ENCODE assay signal across 20 cellular contexts in the genomic region with DNA sequence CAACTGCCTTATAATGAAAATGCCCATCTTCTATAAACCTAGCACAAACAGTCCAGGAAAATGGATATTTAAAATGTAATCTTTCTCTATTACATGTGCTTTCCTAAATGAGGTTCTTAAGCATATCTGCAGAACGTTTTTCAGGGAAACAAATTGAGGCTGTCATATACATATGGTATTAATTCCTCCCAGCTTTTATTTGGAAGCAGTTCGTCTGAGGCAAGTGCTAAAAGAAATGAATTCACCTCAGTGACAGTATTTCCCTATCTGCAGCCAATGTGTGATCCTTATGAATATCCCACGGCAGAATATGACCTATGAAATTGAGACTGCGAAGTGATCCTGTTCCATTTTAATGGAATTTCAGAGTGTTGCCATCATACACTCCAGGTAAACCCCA. TPM values are rescaled to one million over a fixed set of nuclear protein-coding genes. Genes with fewer than 3 reads are reported as not detected.
A peak's percentile ranks its signal among the peaks of the same experiment; 100 is the strongest.
DNase-seq lines count a peak whose midpoint lies in the region; ATAC-seq, FAIRE-seq and TF ChIP-seq lines count a peak whose summit lies in the region.
"Had no signal": no experiment of that assay in that cellular context is flagged by ENCODE, and none has a peak within 500 bp of the region (broad histone marks: within the 10 kb centered on the region; RNA-seq: fewer than 3 reads in every experiment).

No MANE protein-coding gene starts in this region.

- H3K4me3 Mint-ChIP-seq in naive thymus-derived CD8-positive, alpha-beta T cell: peak overlapping the region in 1 of 10 donors; percentile 43
- H3K4me3 Mint-ChIP-seq: activated naive CD8-positive, alpha-beta T cell treated with anti-CD3 and anti-CD28 coated beads, Interleukin-2, amount 50 U/mL, for 24 hours; activated T-cell treated with anti-CD3 and anti-CD28 coated beads, Interleukin-2, amount 50 U/mL, for 24 hours had no signal

- intact Hi-C loops in K562 (cut with micrococcal nuclease): no loop called here

- H3K79me2 ChIP-seq in DND-41 (ENCODE audit: insufficient read depth, low read length) (no peaks in the 10 kb centered on the region), K562 (ENCODE audit: control insufficient read depth, insufficient read depth, low read length) (no peaks in the 10 kb centered on the region)

- no TSS peak for BruUV-seq in K562 (replicated peaks; lab: Mats Ljungman, UMichigan)

- POLR2A ChIA-PET in K562 (lab: Yijun Ruan, JAX): no interaction called here
- POLR2A ChIA-PET in naive thymus-derived CD8-positive, alpha-beta T cell (lab: Charles Lee): interaction anchor here (0.6 kb wide), 1 partner anchor 538 kb away, joined by 4 read pairs; no protein-coding TSS in a partner anchor

- no peaks in the 10 kb centered on the region; the same call in 1 of the 2 replicates for H3K27me3 ChIP-seq in BLaER1
- no peaks in the 10 kb centered on the region for H3K27me3 ChIP-seq in DND-41 (ENCODE audit: insufficient read depth, low read length, poor library complexity)
- no peaks in the 10 kb centered on the region for H3K27me3 ChIP-seq in K562 (ENCODE audit: control insufficient read depth in 2 of 2, insufficient read depth in 2 of 2, low read length in 2 of 2)
- no peaks in the 10 kb centered on the region for H3K27me3 ChIP-seq in suprapubic skin
- H3K27me3 ChIP-seq: neutrophil had no signal

- FAIRE-seq in K562 (lab: Jason Lieb, UNC): no peak

- TF ChIP-seq RAD21 in K562 (CRISPR knock-in tag; conservative IDR thresholded peaks at IDR 0.05 in 1 of 2, IDR thresholded peaks at IDR 0.05 in 1 of 2): no peak

- no peaks in the 10 kb centered on the region for H3K27me3 Mint-ChIP-seq in naive thymus-derived CD8-positive, alpha-beta T cell
- H3K27me3 Mint-ChIP-seq: activated naive CD8-positive, alpha-beta T cell treated with anti-CD3 and anti-CD28 coated beads, Interleukin-2, amount 50 U/mL, for 24 hours; activated T-cell treated with anti-CD3 and anti-CD28 coated beads, Interleukin-2, amount 50 U/mL, for 24 hours had no signal

- H3K27ac ChIP-seq in BLaER1 (no peak overlapping the region), DND-41 (ENCODE audit: low read length) (peak overlapping the region; percentile 63), K562 (ENCODE audit: extremely low read depth, low read depth, low read length) (peak overlapping the region; percentile 64; the same call in 2 of the 3 replicates), suprapubic skin (no peak overlapping the region)
- H3K27ac ChIP-seq: neutrophil had no signal

- CTCF ChIA-PET in K562 (lab: Yijun Ruan, JAX; ENCODE audit: low intra/inter-chr PET ratio): no interaction called here

- TF ChIP-seq POLR2A in K562 (conservative IDR thresholded peaks at IDR 0.05) (no peak), suprapubic skin (IDR thresholded peaks at IDR 0.05) (no peak)

- ATAC-seq in DND-41 (ENCODE audit: insufficient read depth, low read depth): no peak
- no peak for ATAC-seq in K562
- ATAC-seq in naive thymus-derived CD8-positive, alpha-beta T cell: no peak
- ATAC-seq: activated naive CD8-positive, alpha-beta T cell treated with anti-CD3 and anti-CD28 coated beads, Interleukin-2, amount 50 U/mL, for 24 hours; HCT116 had no signal

- peaks cover 0 to 17% (median 3%) of the 10 kb centered on the region in 3 donors for H3K36me3 Mint-ChIP-seq in naive thymus-derived CD8-positive, alpha-beta T cell

- H3K4me1 ChIP-seq in BLaER1 (peaks cover 11% of the 10 kb centered on the region), DND-41 (ENCODE audit: insufficient read depth, low read length) (peaks cover 17% of the 10 kb centered on the region), K562 (replicated peaks in 1 of 2; ENCODE audit: control insufficient read depth in 2 of 2, insufficient read depth in 2 of 2, low read length in 2 of 2) (peaks cover 7 to 32% of the 10 kb centered on the region in 2 experiments; a peak in 4 of 5 replicates), suprapubic skin (peaks cover 3% of the 10 kb centered on the region)

- peak overlapping the region; percentile 29; the same call in 1 of the 2 replicates for H3K4me2 ChIP-seq in BLaER1
- no peak overlapping the region for H3K4me2 ChIP-seq in DND-41 (ENCODE audit: insufficient read depth, low read length)
- peak overlapping the region; percentile 34; the same call in 1 of the 2 replicates for H3K4me2 ChIP-seq in K562 (ENCODE audit: insufficient read depth, low read length)

- H3K9me3 ChIP-seq in BLaER1: 0 out of 2 replicates have a peak, but pooled peaks cover 9% of the 10 kb centered on the region
- H3K9me3 ChIP-seq in DND-41 (ENCODE audit: insufficient read depth, low read length, severe bottlenecking): no peaks in the 10 kb centered on the region
- no peaks in the 10 kb centered on the region for H3K9me3 ChIP-seq in K562 (replicated peaks; ENCODE audit: control insufficient read depth, insufficient read depth, low read depth, low read length)
- no peaks in the 10 kb centered on the region for H3K9me3 ChIP-seq in suprapubic skin
- H3K9me3 ChIP-seq: neutrophil had no signal

- peak overlapping the region in 8 of 10 donors; percentile 51 to 95 (median 84) for H3K27ac Mint-ChIP-seq in naive thymus-derived CD8-positive, alpha-beta T cell
- H3K27ac Mint-ChIP-seq: activated naive CD8-positive, alpha-beta T cell treated with anti-CD3 and anti-CD28 coated beads, Interleukin-2, amount 50 U/mL, for 24 hours had no signal

- no peak overlapping the region for H3K4me3 ChIP-seq in BLaER1
- H3K4me3 ChIP-seq in DND-41 (ENCODE audit: low read depth in 1 of 2, low read length in 2 of 2): no peak overlapping the region
- H3K4me3 ChIP-seq in K562: no peak overlapping the region
- H3K4me3 ChIP-seq in suprapubic skin: no peak overlapping the region

- H3K36me3 ChIP-seq in BLaER1 (no peaks in the 10 kb centered on the region), DND-41 (ENCODE audit: insufficient read depth, low read length) (no peaks in the 10 kb centered on the region), K562 (ENCODE audit: control insufficient read depth, insufficient read depth, low read length) (no peaks in the 10 kb centered on the region; the same call in 2 of the 3 replicates), suprapubic skin (no peaks in the 10 kb centered on the region)

- no peak for TF ChIP-seq CTCF in DND-41 (IDR thresholded peaks at IDR 0.05; ENCODE audit: borderline replicate concordance, extremely low read depth, low read length, poor library complexity, severe bottlenecking)
- no peak for TF ChIP-seq CTCF in K562 (IDR thresholded peaks at IDR 0.05 in 2 of 3, conservative IDR thresholded peaks at IDR 0.05 in 1 of 3; ENCODE audit: insufficient read depth in 2 of 3, low read depth in 1 of 3, low read length in 3 of 3)
- TF ChIP-seq CTCF in suprapubic skin (IDR thresholded peaks at IDR 0.05): no peak

- no peak for DNase-seq in DND-41
- no peak for DNase-seq in K562 (ENCODE audit: extremely low read depth in 1 of 4, low spot score in 3 of 4)
- no peak for DNase-seq in naive thymus-derived CD8-positive, alpha-beta T cell
- DNase-seq in suprapubic skin (ENCODE audit: low spot score in 2 of 2): no peak
- no peak for DNase-seq in NCI-H2196 treated with DMSO at 0.1 percent for 48 hours (lab: John Stamatoyannopoulos, UW; ENCODE audit: unreplicated experiment)
- DNase-seq in T1000 (lab: John Stamatoyannopoulos, UW): no peak
- no peak for DNase-seq in AG08395 (ENCODE audit: low spot score)
- DNase-seq: ACHN; activated CD4-positive, alpha-beta T cell treated with anti-CD3 and anti-CD28 coated beads for 48 hours; activated gamma-delta T cell treated with Interleukin-2 at 50 U/mL for 16 hours; activated naive CD8-positive, alpha-beta T cell treated with anti-CD3 and anti-CD28 coated beads, Interleukin-2, amount 50 U/mL, for 24 hours; activated T-cell treated with anti-CD3 and anti-CD28 coated beads, Interleukin-2, amount 50 U/mL, for 24 hours; NCI-H1417 treated with DMSO at 0.1 percent for 48 hours; NCI-H748 treated with DMSO at 0.1 percent for 48 hours; substantia nigra; T-helper 2 cell had no signal

- no peaks in the 10 kb centered on the region for H3K9me1 ChIP-seq in K562 (ENCODE audit: control insufficient read depth, insufficient read depth, low read length)

- WGBS in K562 (ENCODE audit: insufficient coverage, low coverage, missing lambda C conversion rate): 36% methylated on average over 4 of the region's 4 CpGs
- 77% methylated on average over 4 of the region's 4 CpGs for WGBS in suprapubic skin

- no peaks in the 10 kb centered on the region for H3K9me3 Mint-ChIP-seq in naive thymus-derived CD8-positive, alpha-beta T cell
- H3K9me3 Mint-ChIP-seq: activated naive CD8-positive, alpha-beta T cell treated with anti-CD3 and anti-CD28 coated beads, Interleukin-2, amount 50 U/mL, for 24 hours; activated T-cell treated with anti-CD3 and anti-CD28 coated beads, Interleukin-2, amount 50 U/mL, for 24 hours had no signal

- peaks cover 11 to 18% (median 16%) of the 10 kb centered on the region in 4 donors for H3K4me1 Mint-ChIP-seq in naive thymus-derived CD8-positive, alpha-beta T cell

- in situ Hi-C loops in K562 (cut with MboI): no loop called here

- TF ChIP-seq EP300 in K562 (IDR thresholded peaks at IDR 0.05; ENCODE audit: low read length) (no peak), suprapubic skin (IDR thresholded peaks at IDR 0.05) (no peak)

- H4K20me1 ChIP-seq in BLaER1 (no peaks in the 10 kb centered on the region), DND-41 (ENCODE audit: insufficient read depth, low read length) (no peaks in the 10 kb centered on the region), K562 (replicated peaks; ENCODE audit: control insufficient read depth, insufficient read depth, low read length) (no peaks in the 10 kb centered on the region)

- H2AFZ ChIP-seq in DND-41 (ENCODE audit: low read depth, low read length) (peak overlapping the region; percentile 76), K562 (ENCODE audit: low read depth, low read length) (peak overlapping the region; percentile 87)

- H3K9ac ChIP-seq in BLaER1 (no peak overlapping the region), DND-41 (ENCODE audit: low read depth, low read length) (no peak overlapping the region), K562 (ENCODE audit: insufficient read depth in 1 of 2, low read depth in 2 of 2, low read length in 2 of 2) (0 out of 4 replicates have a peak overlapping the region, but pooled peaks of 1 of the 2 experiments have one; percentile 7)

RNA-seq across cellular contexts. Expression of a gene that starts 7.1 kb away (rescaled TPM):
- total RNA-seq in K562 (2011; cell fraction: chromatin; rRNA removed; ENCODE audit: low replicate concordance): 0.44 and 1.2 TPM in 2 replicates
- 0.17 and 0.26 TPM in 2 replicates for total RNA-seq in K562 (2011; cell fraction: nucleolus; rRNA removed)
- 0.15 and 0.29 TPM in 2 replicates for total RNA-seq in K562 (2011; cell fraction: nucleoplasm; rRNA removed)
- total RNA-seq in K562 (2014; rRNA removed): 0.41 and 0.59 TPM in 2 replicates
- 0.22 and 0.29 TPM in 2 replicates for total RNA-seq in K562 (2014; rRNA removed; fragmentation: Illumina TruSeq; extraction: Trizol)
- total RNA-seq in K562 (2015; rRNA removed; fragmentation: Illumina TruSeq; extraction: Trizol): 0.47 and 0.64 TPM in 2 replicates
- 0.29 and 0.35 TPM in 2 replicates for total RNA-seq in K562 (2021)
- 0.06 and 0.16 TPM in 2 replicates for polyA plus RNA-seq in K562 (2011; rRNA removed)
- 0.06 and 0.15 TPM in 2 replicates for polyA plus RNA-seq in K562 (2011; cell fraction: cytosol; rRNA removed)
- polyA plus RNA-seq in K562 (2011; cell fraction: nucleus; rRNA removed): 0.26 and 0.32 TPM in 2 replicates
- 0.44 and 1.8 TPM in 2 replicates for polyA plus RNA-seq in K562 (2012)
- polyA plus RNA-seq in K562 (2014; fragmentation: Illumina TruSeq; extraction: Trizol): 0.25 and 0.71 TPM in 2 replicates
- polyA plus RNA-seq in K562 (2014; fragmentation: Nextera tagmentation; extraction: Ambion mirVana): under 1 TPM; 0.01 to 0.03 TPM
- 0.32 and 0.62 TPM in 2 replicates for polyA plus RNA-seq in K562 (2014; rRNA removed)
- polyA minus RNA-seq in K562 (2011; rRNA and poly(A)+ RNA removed): 0.25 and 0.30 TPM in 2 replicates
- polyA minus RNA-seq in K562 (2011; cell fraction: cytosol; rRNA and poly(A)+ RNA removed): 0.18 and 0.19 TPM in 2 replicates
- polyA minus RNA-seq in K562 (2011; cell fraction: nucleus; rRNA and poly(A)+ RNA removed): 0.13 and 0.33 TPM in 2 replicates
- total RNA-seq in naive thymus-derived CD8-positive, alpha-beta T cell: 1 to 10 TPM; 5.5 to 5.6 TPM
- 1 to 10 TPM in 1 of 3 donors, under 1 TPM in 2; 0.52 to 1.5 (median 0.88) TPM for polyA plus RNA-seq in naive thymus-derived CD8-positive, alpha-beta T cell
- total RNA-seq in suprapubic skin: 1 to 10 TPM in 3 of 4 donors, under 1 TPM in 1; 0.99 to 2.1 (median 1.6) TPM
- total RNA-seq: HT1080 had no signal

RNA-seq across cellular contexts. Expression of a gene that starts 35.0 kb away (rescaled TPM):
- 123 and 212 TPM in 2 replicates for total RNA-seq in K562 (2011; cell fraction: chromatin; rRNA removed; ENCODE audit: low replicate concordance)
- total RNA-seq in K562 (2011; cell fraction: nucleolus; rRNA removed): 138 and 168 TPM in 2 replicates
- 206 and 258 TPM in 2 replicates for total RNA-seq in K562 (2011; cell fraction: nucleoplasm; rRNA removed)
- 426 and 468 TPM in 2 replicates for total RNA-seq in K562 (2014; rRNA removed)
- total RNA-seq in K562 (2014; rRNA removed; fragmentation: Illumina TruSeq; extraction: Trizol): 562 and 622 TPM in 2 replicates
- total RNA-seq in K562 (2015; rRNA removed; fragmentation: Illumina TruSeq; extraction: Trizol): 508 and 559 TPM in 2 replicates
- 308 TPM in 2 replicates for total RNA-seq in K562 (2021)
- polyA plus RNA-seq in K562 (2011; rRNA removed): 714 and 790 TPM in 2 replicates
- 163 and 438 TPM in 2 replicates for polyA plus RNA-seq in K562 (2011; cell fraction: cytosol; rRNA removed)
- 127 and 293 TPM in 2 replicates for polyA plus RNA-seq in K562 (2011; cell fraction: nucleus; rRNA removed)
- 525 and 687 TPM in 2 replicates for polyA plus RNA-seq in K562 (2012)
- 471 and 510 TPM in 2 replicates for polyA plus RNA-seq in K562 (2014; fragmentation: Illumina TruSeq; extraction: Trizol)
- polyA plus RNA-seq in K562 (2014; fragmentation: Nextera tagmentation; extraction: Ambion mirVana): 1,000 to 10,000 TPM in 1 of 2 experiments, 100 to 1,000 TPM in 1; 837 to 1,031 TPM
- polyA plus RNA-seq in K562 (2014; rRNA removed): 365 and 466 TPM in 2 replicates
- 571 and 811 TPM in 2 replicates for polyA minus RNA-seq in K562 (2011; rRNA and poly(A)+ RNA removed)
- 177 and 220 TPM in 2 replicates for polyA minus RNA-seq in K562 (2011; cell fraction: cytosol; rRNA and poly(A)+ RNA removed)
- polyA minus RNA-seq in K562 (2011; cell fraction: nucleus; rRNA and poly(A)+ RNA removed): 135 and 263 TPM in 2 replicates
- 100 to 1,000 TPM; 432 to 443 TPM for total RNA-seq in naive thymus-derived CD8-positive, alpha-beta T cell
- 1,000 to 10,000 TPM; 2,292 to 2,558 (median 2,421) TPM for polyA plus RNA-seq in naive thymus-derived CD8-positive, alpha-beta T cell
- 100 to 1,000 TPM; 190 to 259 (median 242) TPM for total RNA-seq in suprapubic skin

RNA-seq across cellular contexts. Expression of a gene that starts 49.3 kb away (rescaled TPM):
- 18.4 and 30.7 TPM in 2 replicates for total RNA-seq in K562 (2011; cell fraction: chromatin; rRNA removed; ENCODE audit: low replicate concordance)
- 35.7 and 36.0 TPM in 2 replicates for total RNA-seq in K562 (2011; cell fraction: nucleolus; rRNA removed)
- total RNA-seq in K562 (2011; cell fraction: nucleoplasm; rRNA removed): 40.3 and 46.9 TPM in 2 replicates
- 220 and 238 TPM in 2 replicates for total RNA-seq in K562 (2014; rRNA removed)
- 478 and 512 TPM in 2 replicates for total RNA-seq in K562 (2014; rRNA removed; fragmentation: Illumina TruSeq; extraction: Trizol)
- 357 and 396 TPM in 2 replicates for total RNA-seq in K562 (2015; rRNA removed; fragmentation: Illumina TruSeq; extraction: Trizol)
- total RNA-seq in K562 (2021): 242 and 256 TPM in 2 replicates
- polyA plus RNA-seq in K562 (2011; rRNA removed): 531 and 554 TPM in 2 replicates
- 196 and 355 TPM in 2 replicates for polyA plus RNA-seq in K562 (2011; cell fraction: cytosol; rRNA removed)
- 72.1 and 160 TPM in 2 replicates for polyA plus RNA-seq in K562 (2011; cell fraction: nucleus; rRNA removed)
- 338 and 426 TPM in 2 replicates for polyA plus RNA-seq in K562 (2012)
- polyA plus RNA-seq in K562 (2014; fragmentation: Illumina TruSeq; extraction: Trizol): 451 and 463 TPM in 2 replicates
- 100 to 1,000 TPM; 913 to 995 TPM for polyA plus RNA-seq in K562 (2014; fragmentation: Nextera tagmentation; extraction: Ambion mirVana)
- polyA plus RNA-seq in K562 (2014; rRNA removed): 270 and 274 TPM in 2 replicates
- polyA minus RNA-seq in K562 (2011; rRNA and poly(A)+ RNA removed): 343 and 432 TPM in 2 replicates
- polyA minus RNA-seq in K562 (2011; cell fraction: cytosol; rRNA and poly(A)+ RNA removed): 128 and 163 TPM in 2 replicates
- 25.4 and 59.0 TPM in 2 replicates for polyA minus RNA-seq in K562 (2011; cell fraction: nucleus; rRNA and poly(A)+ RNA removed)
- total RNA-seq in naive thymus-derived CD8-positive, alpha-beta T cell: 100 to 1,000 TPM; 184 to 194 TPM
- 100 to 1,000 TPM; 828 to 956 (median 830) TPM for polyA plus RNA-seq in naive thymus-derived CD8-positive, alpha-beta T cell
- total RNA-seq in suprapubic skin: 100 to 1,000 TPM; 182 to 333 (median 295) TPM

Comparison
In these comparisons a context has a peak if more than half of its experiments do, and no peak if none do; other contexts are left out.
1. H3K27ac ChIP-seq: peak in DND-41 (single experiment) and K562 (single experiment); none in BLaER1 (single experiment) and suprapubic skin (single experiment).